ENCODE assay signal across 16 cellular contexts in the genomic region with DNA sequence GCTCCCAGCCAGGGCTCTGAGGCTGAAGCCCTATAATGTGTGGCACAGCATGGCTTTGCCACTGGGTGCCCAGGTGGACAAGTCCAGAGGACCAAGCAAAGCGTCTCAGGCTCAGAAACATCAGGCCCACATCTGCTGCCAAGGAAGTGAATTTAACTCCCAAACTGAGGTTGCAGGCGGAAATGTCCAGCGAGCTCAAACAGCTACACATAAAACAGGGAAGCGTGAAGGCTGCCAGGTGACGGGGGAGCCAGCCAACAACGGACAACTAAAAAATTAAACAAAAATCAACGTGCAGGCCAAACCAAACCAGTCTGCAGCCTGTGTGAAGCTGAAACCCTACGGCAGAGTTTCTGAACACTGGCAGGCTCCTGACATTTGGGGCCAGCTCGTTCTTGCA. TPM values are rescaled to one million over a fixed set of nuclear protein-coding genes. Genes with fewer than 3 reads are reported as not detected.
DNase-seq lines count a peak whose midpoint lies in the region; ATAC-seq and TF ChIP-seq lines count a peak whose summit lies in the region.
"Had no signal": no experiment of that assay in that cellular context is flagged by ENCODE, and none has a peak within 500 bp of the region (broad histone marks: within the 10 kb centered on the region; RNA-seq: fewer than 3 reads in every experiment).

No MANE protein-coding gene starts in this region.

- H4K8ac ChIP-seq in trophoblast cell (ENCODE audit: low read depth, low read length) = no peak overlapping the region

- H3K4me1 ChIP-seq in CD4-positive, CD25-positive, alpha-beta regulatory T cell (ENCODE audit: control insufficient read depth, insufficient read depth, low read length, poor library complexity, severe bottlenecking) = peaks cover 19% of the 10 kb centered on the region
- H3K4me1 ChIP-seq in MM.1S (ENCODE audit: low read length) = peaks cover 27% of the 10 kb centered on the region
- peaks cover 17% of the 10 kb centered on the region for H3K4me1 ChIP-seq in ovary (ENCODE audit: insufficient read depth)
- H3K4me1 ChIP-seq in trophoblast cell (ENCODE audit: control insufficient read depth in 1 of 2, insufficient read depth in 2 of 2, low read length in 2 of 2) = peaks cover 3 to 14% of the 10 kb centered on the region in 2 experiments
- H3K4me1 ChIP-seq: BE2C had no signal

- H3K36me3 Mint-ChIP-seq in CD4-positive, CD25-positive, alpha-beta regulatory T cell = no peaks in the 10 kb centered on the region

- TF ChIP-seq CTCF in MM.1S (IDR thresholded peaks at IDR 0.05; ENCODE audit: low read length) (no peak), epithelial cell of proximal tubule (conservative IDR thresholded peaks at IDR 0.05; ENCODE audit: low read depth, low read length) (no peak), ovary (IDR thresholded peaks at IDR 0.05) (no peak)

- H3K9ac ChIP-seq in MM.1S (ENCODE audit: low read length) (no peak overlapping the region), trophoblast cell (ENCODE audit: low read length) (no peak overlapping the region)

- intact Hi-C loops in ovary (cut with DNase I) = loop anchor here in 1 of 4 donors (1.0 kb wide), 1 partner anchor 32 kb away; no protein-coding TSS in a partner anchor

- no peak overlapping the region for H3K4me3 ChIP-seq in CD4-positive, CD25-positive, alpha-beta regulatory T cell (ENCODE audit: low read depth, low read length)
- H3K4me3 ChIP-seq in MM.1S (ENCODE audit: low read length) = no peak overlapping the region
- peak overlapping the region; percentile 46 for H3K4me3 ChIP-seq in epithelial cell of proximal tubule (ENCODE audit: low read depth, low read length)
- no peak overlapping the region for H3K4me3 ChIP-seq in ovary
- no peak overlapping the region for H3K4me3 ChIP-seq in MG63
- H3K4me3 ChIP-seq in trophoblast cell (ENCODE audit: low read depth, low read length) = no peak overlapping the region

- no peak overlapping the region for H3K18ac ChIP-seq in trophoblast cell (ENCODE audit: low read length)

- H3K79me2 ChIP-seq in MM.1S (ENCODE audit: low read length) = peaks cover 79% of the 10 kb centered on the region
- H3K79me2 ChIP-seq in trophoblast cell (ENCODE audit: control insufficient read depth, insufficient read depth, low read length, poor library complexity) = peaks cover 9% of the 10 kb centered on the region

- H3K9me3 ChIP-seq in CD4-positive, CD25-positive, alpha-beta regulatory T cell (ENCODE audit: control insufficient read depth in 2 of 2, low read length in 2 of 2) = no peaks in the 10 kb centered on the region
- no peaks in the 10 kb centered on the region for H3K9me3 ChIP-seq in MM.1S (replicated peaks; ENCODE audit: insufficient read depth, low read length)
- no peaks in the 10 kb centered on the region for H3K9me3 ChIP-seq in ovary
- H3K9me3 ChIP-seq in MG63 = no peaks in the 10 kb centered on the region
- peaks cover 2% of the 10 kb centered on the region for H3K9me3 ChIP-seq in trophoblast cell (ENCODE audit: insufficient read depth, low read depth, low read length)
- H3K9me3 ChIP-seq: BE2C had no signal

- no peaks in the 10 kb centered on the region for H3K27me3 ChIP-seq in CD4-positive, CD25-positive, alpha-beta regulatory T cell (ENCODE audit: control insufficient read depth, insufficient read depth, low read length)
- H3K27me3 ChIP-seq in MM.1S (replicated peaks; ENCODE audit: insufficient read depth, low read length) (no peaks in the 10 kb centered on the region), ovary (no peaks in the 10 kb centered on the region), MG63 (no peaks in the 10 kb centered on the region), trophoblast cell (ENCODE audit: insufficient read depth, low read length) (no peaks in the 10 kb centered on the region)
- H3K27me3 ChIP-seq: BE2C, brain microvascular endothelial cell had no signal

- H3K27ac Mint-ChIP-seq in CD4-positive, CD25-positive, alpha-beta regulatory T cell = peak overlapping the region in 2 of 3 donors; percentile 23 to 29
- H3K27ac Mint-ChIP-seq: stimulated activated memory B cell treated with anti-CD40 and anti-IgM and Interleukin-4, amounts not matched to agents 10 μg/mL and 1 μg/mL and 100 μg/mL, for 72 hours had no signal

- no peak overlapping the region for H2BK12ac ChIP-seq in trophoblast cell (ENCODE audit: low read length)

- H4K91ac ChIP-seq in trophoblast cell (ENCODE audit: low read depth, low read length) = no peak overlapping the region

- H3F3A ChIP-seq in MM.1S (ENCODE audit: insufficient read depth, low read length) = peaks cover 15% of the 10 kb centered on the region

- H3K4me2 ChIP-seq in MM.1S (ENCODE audit: low read depth, low read length) (peak overlapping the region; percentile 9; the same call in 1 of the 2 replicates), trophoblast cell (ENCODE audit: low read length) (no peak overlapping the region)

- H3K79me1 ChIP-seq in trophoblast cell (ENCODE audit: low read length) = peaks cover 4% of the 10 kb centered on the region

- DNase-seq in CD4-positive, CD25-positive, alpha-beta regulatory T cell = no peak
- DNase-seq in MM.1S (no peak), epithelial cell of proximal tubule (ENCODE audit: low read depth) (no peak), ovary (peak in 4 of 5 donors; percentile 55 to 78 (median 60)), MG63 (no peak), COLO668 (lab: John Stamatoyannopoulos, UW; ENCODE audit: unreplicated experiment) (no peak), trophoblast cell (no peak), NCI-H1436 (lab: John Stamatoyannopoulos, UW) (no peak)
- DNase-seq: activated CD4-positive, alpha-beta T cell treated with anti-CD3 and anti-CD28 coated beads for 48 hours; BE2C; brain microvascular endothelial cell; NCI-H2171; SHP77 treated with DMSO at 0.1 percent for 48 hours; T-helper 9 cell had no signal

- no peaks in the 10 kb centered on the region for H4K20me1 ChIP-seq in MM.1S (ENCODE audit: insufficient read depth, low read length)

- H2BK5ac ChIP-seq in trophoblast cell (ENCODE audit: low read depth, low read length, poor library complexity) = no peak overlapping the region

- no peak overlapping the region for H2AK5ac ChIP-seq in trophoblast cell (ENCODE audit: low read length)

- H2BK120ac ChIP-seq in trophoblast cell (ENCODE audit: insufficient read depth, low read length, poor library complexity) = no peak overlapping the region

- peaks cover 8 to 31% (median 17%) of the 10 kb centered on the region in 4 donors for H3K4me1 Mint-ChIP-seq in CD4-positive, CD25-positive, alpha-beta regulatory T cell

- TF ChIP-seq EP300 in ovary (IDR thresholded peaks at IDR 0.05) = no peak

- no peak overlapping the region for H3K14ac ChIP-seq in trophoblast cell (ENCODE audit: low read length)

- ATAC-seq in CD4-positive, CD25-positive, alpha-beta regulatory T cell (ENCODE audit: low read depth in 2 of 2) = no peak
- ATAC-seq: stimulated activated memory B cell treated with anti-CD40 and anti-IgM and Interleukin-4, amounts not matched to agents 10 μg/mL and 1 μg/mL and 100 μg/mL, for 72 hours had no signal

- H3K27me3 Mint-ChIP-seq in CD4-positive, CD25-positive, alpha-beta regulatory T cell = no peaks in the 10 kb centered on the region
- H3K27me3 Mint-ChIP-seq: stimulated activated memory B cell treated with anti-CD40 and anti-IgM and Interleukin-4, amounts not matched to agents 10 μg/mL and 1 μg/mL and 100 μg/mL, for 72 hours had no signal

- H4K12ac ChIP-seq in trophoblast cell (ENCODE audit: low read depth, low read length) = no peak overlapping the region

- H3K23ac ChIP-seq in trophoblast cell (ENCODE audit: low read length) = no peak overlapping the region

- H2AFZ ChIP-seq in MM.1S (ENCODE audit: low read length) (no peak overlapping the region), trophoblast cell (ENCODE audit: insufficient read depth, low read length, poor library complexity) (no peak overlapping the region)

- H3K9me3 Mint-ChIP-seq in CD4-positive, CD25-positive, alpha-beta regulatory T cell = no peaks in the 10 kb centered on the region
- H3K9me3 Mint-ChIP-seq: stimulated activated memory B cell treated with anti-CD40 and anti-IgM and Interleukin-4, amounts not matched to agents 10 μg/mL and 1 μg/mL and 100 μg/mL, for 72 hours had no signal

- H3K27ac ChIP-seq in CD4-positive, CD25-positive, alpha-beta regulatory T cell (ENCODE audit: insufficient read depth, low read length, poor library complexity, severe bottlenecking) = no peak overlapping the region
- H3K27ac ChIP-seq in MM.1S (ENCODE audit: low read length) (no peak overlapping the region), ovary (no peak overlapping the region), trophoblast cell (ENCODE audit: low read depth, low read length) (no peak overlapping the region)
- H3K27ac ChIP-seq: brain microvascular endothelial cell had no signal

- 21 to 65% (median 41%) methylated on average over 9 of the region's 9 CpGs for WGBS in ovary, 3 donors
- WGBS in trophoblast cell (ENCODE audit: extremely low coverage, insufficient coverage, insufficient read length) = no CpG with 5 or more reads among the region's 9 CpGs

- no peak for TF ChIP-seq POLR2A in ovary (IDR thresholded peaks at IDR 0.05)

- H3K4me3 Mint-ChIP-seq in CD4-positive, CD25-positive, alpha-beta regulatory T cell = peak overlapping the region in 2 of 4 donors; percentile 31 to 65
- H3K4me3 Mint-ChIP-seq: stimulated activated memory B cell treated with anti-CD40 and anti-IgM and Interleukin-4, amounts not matched to agents 10 μg/mL and 1 μg/mL and 100 μg/mL, for 72 hours had no signal

- H3K9me2 ChIP-seq in MM.1S (replicated peaks; ENCODE audit: insufficient read depth, low read length) = no peaks in the 10 kb centered on the region

- H3K4ac ChIP-seq in trophoblast cell (ENCODE audit: low read depth, low read length) = no peak overlapping the region

- H3K36me3 ChIP-seq in CD4-positive, CD25-positive, alpha-beta regulatory T cell (ENCODE audit: control insufficient read depth, insufficient read depth, low read length) = no peaks in the 10 kb centered on the region
- H3K36me3 ChIP-seq in MM.1S (replicated peaks; ENCODE audit: insufficient read depth, low read length) = peaks cover 1% of the 10 kb centered on the region; the same call in 1 of the 2 replicates
- no peaks in the 10 kb centered on the region for H3K36me3 ChIP-seq in ovary
- peaks cover 53% of the 10 kb centered on the region for H3K36me3 ChIP-seq in MG63
- peaks cover 35 to 38% of the 10 kb centered on the region in 2 experiments for H3K36me3 ChIP-seq in trophoblast cell (ENCODE audit: control insufficient read depth in 1 of 2, insufficient read depth in 2 of 2, low read length in 2 of 2)
- H3K36me3 ChIP-seq: brain microvascular endothelial cell had no signal

RNA-seq across cellular contexts. Expression of a gene that starts 2.5 kb away (rescaled TPM):
- 3.2 TPM for total RNA-seq in CD4-positive, CD25-positive, alpha-beta regulatory T cell
- 10 to 100 TPM; 12.4 to 33.8 (median 15.0) TPM for polyA plus RNA-seq in CD4-positive, CD25-positive, alpha-beta regulatory T cell
- total RNA-seq in epithelial cell of proximal tubule = 245 and 276 TPM in 2 replicates
- 1 to 10 TPM in 4 of 7 donors, under 1 TPM in 3; 0.35 to 4.9 (median 1.4) TPM for total RNA-seq in ovary
- 1 to 10 TPM in 1 of 2 donors, under 1 TPM in 1; 0.65 to 1.4 TPM for polyA plus RNA-seq in ovary
- 147 and 288 TPM in 2 replicates for total RNA-seq in MG63 (2014; rRNA removed; shearing (Covaris generic); ENCODE audit: low replicate concordance)
- 55.5 and 56.1 TPM in 2 replicates for polyA plus RNA-seq in trophoblast cell (2013)

RNA-seq across cellular contexts. Expression of a gene that starts 2.9 kb away (rescaled TPM):
- total RNA-seq in CD4-positive, CD25-positive, alpha-beta regulatory T cell = 3.5 TPM
- polyA plus RNA-seq in CD4-positive, CD25-positive, alpha-beta regulatory T cell = 1 to 10 TPM; 1.8 to 5.5 (median 2.6) TPM
- total RNA-seq in epithelial cell of proximal tubule (29.5 and 47.2 TPM in 2 replicates), ovary (10 to 100 TPM; 32.4 to 69.5 (median 38.5) TPM)
- polyA plus RNA-seq in ovary = 10 to 100 TPM; 42.9 to 45.3 TPM
- 49.6 and 74.8 TPM in 2 replicates for total RNA-seq in MG63 (2014; rRNA removed; shearing (Covaris generic); ENCODE audit: low replicate concordance)
- polyA plus RNA-seq in trophoblast cell (2013) = 14.8 and 16.0 TPM in 2 replicates

RNA-seq across cellular contexts. Expression of a gene that starts 15.9 kb away (rescaled TPM):
- total RNA-seq in CD4-positive, CD25-positive, alpha-beta regulatory T cell = 58.5 TPM
- polyA plus RNA-seq in CD4-positive, CD25-positive, alpha-beta regulatory T cell = 100 to 1,000 TPM; 156 to 180 (median 170) TPM
- total RNA-seq in epithelial cell of proximal tubule = 66.7 and 137 TPM in 2 replicates
- total RNA-seq in ovary = 10 to 100 TPM; 25.2 to 88.7 (median 45.8) TPM
- 10 to 100 TPM; 11.9 to 51.5 TPM for polyA plus RNA-seq in ovary
- total RNA-seq in MG63 (2014; rRNA removed; shearing (Covaris generic); ENCODE audit: low replicate concordance) = 41.3 and 73.2 TPM in 2 replicates
- 30.3 and 34.2 TPM in 2 replicates for polyA plus RNA-seq in trophoblast cell (2013)

RNA-seq across cellular contexts. Expression of a gene that starts 29.7 kb away (rescaled TPM):
- 2.7 TPM for total RNA-seq in CD4-positive, CD25-positive, alpha-beta regulatory T cell
- 10 to 100 TPM in 1 of 4 donors, 1 to 10 TPM in 3; 2.8 to 11.5 (median 7.5) TPM for polyA plus RNA-seq in CD4-positive, CD25-positive, alpha-beta regulatory T cell
- total RNA-seq in epithelial cell of proximal tubule = 68.0 and 129 TPM in 2 replicates
- total RNA-seq in ovary = 1 to 10 TPM in 2 of 7 donors, under 1 TPM in 3, not detected in 2; 0.11 to 1.4 (median 0.24) TPM
- polyA plus RNA-seq in ovary = 1 to 10 TPM in 1 of 2 donors, under 1 TPM in 1; 0.73 to 1.4 TPM
- 188 and 218 TPM in 2 replicates for total RNA-seq in MG63 (2014; rRNA removed; shearing (Covaris generic); ENCODE audit: low replicate concordance)
- polyA plus RNA-seq in trophoblast cell (2013) = 38.7 and 44.2 TPM in 2 replicates

RNA-seq across cellular contexts. Expression of a gene that starts 38.1 kb away (rescaled TPM):
- total RNA-seq in CD4-positive, CD25-positive, alpha-beta regulatory T cell = not detected
- polyA plus RNA-seq in CD4-positive, CD25-positive, alpha-beta regulatory T cell = not detected
- total RNA-seq in epithelial cell of proximal tubule (not detected in 2 replicates), ovary (1 to 10 TPM in 1 of 7 donors, under 1 TPM in 1, not detected in 5; 0.10 to 1.8 TPM)
- under 1 TPM in 1 of 2 donors, not detected in 1; 0.11 TPM for polyA plus RNA-seq in ovary
- not detected in 2 replicates for total RNA-seq in MG63 (2014; rRNA removed; shearing (Covaris generic); ENCODE audit: low replicate concordance)
- polyA plus RNA-seq in trophoblast cell (2013) = not detected in 2 replicates
- total RNA-seq: H1 had no signal
- polyA plus RNA-seq: H1 had no signal

Comparison
In these comparisons a context has a peak if more than half of its experiments do, and no peak if none do; other contexts are left out.
1. DNase-seq: peak in ovary (4 of 5); none in CD4-positive, CD25-positive, alpha-beta regulatory T cell (0 of 3), MM.1S (single experiment), epithelial cell of proximal tubule (single experiment), MG63 (single experiment), COLO668 (single experiment), trophoblast cell (0 of 2) and NCI-H1436 (single experiment).
2. RNA of a gene that starts 2.5 kb away (total RNA-seq): 147 to 288 TPM in MG63 and 245 to 276 TPM in epithelial cell of proximal tubule; 3.2 TPM in CD4-positive, CD25-positive, alpha-beta regulatory T cell (single experiment) and 0.35 to 4.9 TPM in ovary; every median in the first group is over 10 times any median in the second.